Comparison of ENCODE assay signal across 8 cellular contexts in the genomic region with DNA sequence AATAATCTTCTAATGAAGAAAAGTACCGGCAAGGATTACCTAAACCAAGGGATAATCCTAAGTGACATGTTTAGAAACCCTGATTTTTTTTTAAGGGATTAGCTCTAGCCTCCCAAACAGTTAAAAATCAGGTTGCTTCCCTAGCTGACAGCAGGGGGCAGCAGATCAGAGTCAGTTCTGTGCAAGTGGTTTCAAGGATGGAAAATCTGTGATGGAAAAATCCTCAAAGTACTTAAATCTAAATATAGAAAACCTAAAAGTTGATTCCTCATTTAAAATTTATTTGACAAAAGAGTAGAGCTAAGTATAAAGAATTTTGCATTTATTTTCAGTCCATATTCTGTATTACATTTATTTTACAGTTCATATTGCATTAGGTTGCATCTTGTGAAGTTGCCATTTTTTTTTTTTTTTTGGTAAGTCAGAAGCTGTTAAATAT.
DNase-seq lines count a peak whose midpoint lies in the region; ATAC-seq and TF ChIP-seq lines count a peak whose summit lies in the region.

No MANE protein-coding gene starts in this region.

- H3K27ac ChIP-seq in cardiac muscle cell (no peak overlapping the region), endodermal cell (ENCODE audit: low read depth, low read length) (no peak overlapping the region), upper lobe of left lung (no peak overlapping the region)

- no peaks in the 10 kb centered on the region for H3K36me3 Mint-ChIP-seq in activated CD4-positive, alpha-beta T cell treated with anti-CD3 and anti-CD28 coated beads for 36 hours (ENCODE audit: low read depth)
- no peaks in the 10 kb centered on the region for H3K36me3 Mint-ChIP-seq in endodermal cell (ENCODE audit: low read depth)
- H3K36me3 Mint-ChIP-seq in naive B cell: no peaks in the 10 kb centered on the region

- no peak for TF ChIP-seq POLR2A in upper lobe of left lung (IDR thresholded peaks at IDR 0.05)

- H3K4me1 ChIP-seq in cardiac muscle cell (ENCODE audit: low read depth): peaks cover 4% of the 10 kb centered on the region
- H3K4me1 ChIP-seq in endodermal cell (ENCODE audit: control insufficient read depth, insufficient read depth, low read length): no peaks in the 10 kb centered on the region
- H3K4me1 ChIP-seq in upper lobe of left lung: no peaks in the 10 kb centered on the region

- DNase-seq in cardiac muscle cell (ENCODE audit: low read depth in 1 of 2, low spot score in 1 of 2): peak; percentile 73 to 78
- DNase-seq in Right ventricle myocardium inferior (ENCODE audit: missing footprints): no peak
- peak; percentile 37 for DNase-seq in NCI-H2196 treated with DMSO at 0.1 percent for 48 hours (lab: John Stamatoyannopoulos, UW; ENCODE audit: unreplicated experiment)
- peak; percentile 73 for DNase-seq in activated CD4-positive, alpha-beta T cell treated with anti-CD3 and anti-CD28 coated beads for 36 hours
- DNase-seq in endodermal cell: peak; percentile 87
- DNase-seq in naive B cell: peak; percentile 3
- DNase-seq in upper lobe of left lung: peak in 1 of 2 donors; percentile 24

- H3K27me3 Mint-ChIP-seq in activated CD4-positive, alpha-beta T cell treated with anti-CD3 and anti-CD28 coated beads for 36 hours: peaks cover 3% of the 10 kb centered on the region
- H3K27me3 Mint-ChIP-seq in endodermal cell (ENCODE audit: insufficient read depth) (no peaks in the 10 kb centered on the region), naive B cell (peaks cover 17 to 32% (median 18%) of the 10 kb centered on the region in 3 donors)

- no peak overlapping the region for H3K4me3 Mint-ChIP-seq in activated CD4-positive, alpha-beta T cell treated with anti-CD3 and anti-CD28 coated beads for 36 hours
- H3K4me3 Mint-ChIP-seq in endodermal cell: no peak overlapping the region
- H3K4me3 Mint-ChIP-seq in naive B cell: no peak overlapping the region

- no peaks in the 10 kb centered on the region for H3K4me1 Mint-ChIP-seq in activated CD4-positive, alpha-beta T cell treated with anti-CD3 and anti-CD28 coated beads for 36 hours
- H3K4me1 Mint-ChIP-seq in endodermal cell: peaks cover 20% of the 10 kb centered on the region
- no peaks in the 10 kb centered on the region for H3K4me1 Mint-ChIP-seq in naive B cell

- H3K4me3 ChIP-seq in cardiac muscle cell (no peak overlapping the region), endodermal cell (ENCODE audit: low read length) (no peak overlapping the region), upper lobe of left lung (no peak overlapping the region)

- CTCF ChIA-PET in activated CD4-positive, alpha-beta T cell treated with anti-CD3 and anti-CD28 coated beads for 36 hours (lab: Charles Lee): interaction anchor here (0.5 to 2.4 kb wide), 19 partner anchors 9 to 1104 kb away, joined by 3 to 9 read pairs (median 4); no protein-coding TSS in a partner anchor

- intact Hi-C loops in Right ventricle myocardium inferior (cut with DNase I): no loop called here
- intact Hi-C loops in activated CD4-positive, alpha-beta T cell treated with anti-CD3 and anti-CD28 coated beads for 36 hours (cut with DNase I, micrococcal nuclease): loop anchor here (1.0 to 10.0 kb wide), 4 partner anchors 108 to 666 kb away; partner anchors contain the start of gene PEX5L (in 1 of the 2)

- POLR2A ChIA-PET in activated CD4-positive, alpha-beta T cell treated with anti-CD3 and anti-CD28 coated beads for 36 hours (lab: Charles Lee): no interaction called here

- H3K36me3 ChIP-seq in cardiac muscle cell (no peaks in the 10 kb centered on the region), endodermal cell (ENCODE audit: control insufficient read depth, insufficient read depth, low read length) (no peaks in the 10 kb centered on the region), upper lobe of left lung (no peaks in the 10 kb centered on the region)

- H3K9me3 Mint-ChIP-seq in activated CD4-positive, alpha-beta T cell treated with anti-CD3 and anti-CD28 coated beads for 36 hours (ENCODE audit: low read depth): no peaks in the 10 kb centered on the region
- no peaks in the 10 kb centered on the region for H3K9me3 Mint-ChIP-seq in endodermal cell
- H3K9me3 Mint-ChIP-seq in naive B cell: no peaks in the 10 kb centered on the region

- no peak overlapping the region for H3K9ac ChIP-seq in endodermal cell (ENCODE audit: extremely low read depth, low read length, poor library complexity, severe bottlenecking)

- H3K9me3 ChIP-seq in cardiac muscle cell (ENCODE audit: low read depth) (no peaks in the 10 kb centered on the region), endodermal cell (ENCODE audit: control insufficient read depth, low read length) (no peaks in the 10 kb centered on the region), upper lobe of left lung (no peaks in the 10 kb centered on the region)

- no peak for TF ChIP-seq EP300 in upper lobe of left lung (IDR thresholded peaks at IDR 0.05)

- no peaks in the 10 kb centered on the region for H3K27me3 ChIP-seq in cardiac muscle cell
- H3K27me3 ChIP-seq in endodermal cell (ENCODE audit: control insufficient read depth, insufficient read depth, low read length, poor library complexity, severe bottlenecking): no peaks in the 10 kb centered on the region
- no peaks in the 10 kb centered on the region for H3K27me3 ChIP-seq in upper lobe of left lung

- 10 to 21% methylated on average over 1 of the region's 1 CpG for WGBS in endodermal cell (ENCODE audit: insufficient coverage in 1 of 2, insufficient read length in 1 of 2), 2 experiments
- WGBS in upper lobe of left lung, 2 donors: 8 to 21% methylated on average over 1 of the region's 1 CpG

- TF ChIP-seq CTCF in cardiac muscle cell (IDR thresholded peaks at IDR 0.05; ENCODE audit: low read depth, low read length) (peak; percentile 83), endodermal cell (conservative IDR thresholded peaks at IDR 0.05) (peak; percentile 92), upper lobe of left lung (IDR thresholded peaks at IDR 0.05) (peak in 5 of 6 experiments; percentile 34 to 57 (median 49))

- ATAC-seq in Right ventricle myocardium inferior (no peak), HG02885 (IDR thresholded peaks at IDR 0.05; ENCODE audit: poor library complexity, unreplicated experiment) (peak; percentile 69), naive B cell (ENCODE audit: low read depth in 2 of 2) (no peak), upper lobe of left lung (ENCODE audit: low FRiP score in 2 of 2) (peak in 1 of 2 donors; percentile 75)
- peak; percentile 44 for ATAC-seq in activated CD4-positive, alpha-beta T cell treated with anti-CD3 and anti-CD28 coated beads for 36 hours

- H3K27ac Mint-ChIP-seq in activated CD4-positive, alpha-beta T cell treated with anti-CD3 and anti-CD28 coated beads for 36 hours: no peak overlapping the region
- H3K27ac Mint-ChIP-seq in endodermal cell (no peak overlapping the region), naive B cell (no peak overlapping the region)

Comparison
In these comparisons a context has a peak if more than half of its experiments do, and no peak if none do; other contexts are left out.
1. ATAC-seq: peak in HG02885 (single experiment) and activated CD4-positive, alpha-beta T cell treated with anti-CD3 and anti-CD28 coated beads for 36 hours (single experiment); none in Right ventricle myocardium inferior (single experiment) and naive B cell (0 of 2).
2. Peak in every context shown above with its lines, with median percentiles within 50 percentile points of each other: CTCF ChIP-seq.